Comparison of ENCODE assay signal across 10 cellular contexts in genomic region chr10:50416885-50417284, GRCh38.
DNase-seq lines count a peak whose midpoint lies in the region; ATAC-seq and TF ChIP-seq lines count a peak whose summit lies in the region.
"Had no signal": no experiment of that assay in that cellular context is flagged by ENCODE, and none has a peak within 500 bp of the region (broad histone marks: within the 10 kb centered on the region; RNA-seq: fewer than 3 reads in every experiment).

No MANE protein-coding gene starts in this region.

- POLR2A ChIA-PET in BJ (lab: Charles Lee): interaction anchor here (0.6 kb wide), 1 partner anchor 84 kb away, joined by 6 read pairs; no protein-coding TSS in a partner anchor

- no peaks in the 10 kb centered on the region for H3K9me3 Mint-ChIP-seq in HFFc6
- H3K9me3 Mint-ChIP-seq in chondrocyte (ENCODE audit: low read depth): no peaks in the 10 kb centered on the region

- no peak for DNase-seq in BJ (ENCODE audit: low read depth)
- no peak for DNase-seq in HFFc6
- DNase-seq in chondrocyte (ENCODE audit: low spot score): no peak
- no peak for DNase-seq in epidermal melanocyte (ENCODE audit: insufficient read length, low spot score)
- no peak for DNase-seq in NCI-H524 (lab: John Stamatoyannopoulos, UW)
- DNase-seq in D341Med (ENCODE audit: low spot score): no peak
- DNase-seq: NCI-H2081 had no signal

- H3K27me3 ChIP-seq in BJ (ENCODE audit: control insufficient read depth, insufficient read depth, low read length): no peaks in the 10 kb centered on the region

- ATAC-seq in HG03196 (IDR thresholded peaks at IDR 0.05; ENCODE audit: unreplicated experiment): no peak
- ATAC-seq: Right ventricle myocardium inferior had no signal

- H3K27me3 Mint-ChIP-seq in HFFc6 (ENCODE audit: insufficient read depth): no peaks in the 10 kb centered on the region
- H3K27me3 Mint-ChIP-seq in chondrocyte (ENCODE audit: low read depth): no peaks in the 10 kb centered on the region

- H3K4me1 Mint-ChIP-seq in HFFc6 (ENCODE audit: low read depth) (peaks cover 84% of the 10 kb centered on the region), chondrocyte (ENCODE audit: low read depth) (peaks cover 31% of the 10 kb centered on the region)

- no peaks in the 10 kb centered on the region; the same call in 1 of the 2 replicates for H3K36me3 Mint-ChIP-seq in HFFc6 (ENCODE audit: low read depth)
- H3K36me3 Mint-ChIP-seq in chondrocyte (ENCODE audit: low read depth): no peaks in the 10 kb centered on the region

- 81 to 100% methylated on average over 4 of the region's 6 CpGs for WGBS in mesodermal cell (ENCODE audit: insufficient coverage in 2 of 2), 2 experiments

- H3K27ac Mint-ChIP-seq in HFFc6: no peak overlapping the region; the same call in 1 of the 2 replicates
- H3K27ac Mint-ChIP-seq in chondrocyte (ENCODE audit: unreplicated experiment): no peak overlapping the region

- TF ChIP-seq CTCF in BJ (IDR thresholded peaks at IDR 0.05; ENCODE audit: insufficient read depth, low read depth, low read length): no peak
- TF ChIP-seq CTCF in HFFc6 (IDR thresholded peaks at IDR 0.05): no peak
- no peak for TF ChIP-seq CTCF in chondrocyte (IDR thresholded peaks at IDR 0.05)

- CTCF ChIA-PET in BJ (lab: Yijun Ruan, JAX): interaction anchor here (0.6 to 2.0 kb wide), 4 partner anchors 49 to 208 kb away, joined by 3 to 5 read pairs (median 4); no protein-coding TSS in a partner anchor

- H3K36me3 ChIP-seq in BJ (ENCODE audit: control insufficient read depth, insufficient read depth, low read length): no peaks in the 10 kb centered on the region
- H3K36me3 ChIP-seq in mesodermal cell (ENCODE audit: control insufficient read depth, insufficient read depth, low read length): no peaks in the 10 kb centered on the region

- H3K4me3 ChIP-seq in BJ (ENCODE audit: low read depth, low read length): peak overlapping the region; percentile 19
- H3K4me3 ChIP-seq in mesodermal cell (ENCODE audit: extremely low read depth, insufficient read depth, low read length, poor library complexity, severe bottlenecking): peak overlapping the region; percentile 50

- no peak overlapping the region for H3K27ac ChIP-seq in mesodermal cell (ENCODE audit: low read depth, low read length, severe bottlenecking)

- H3K9me3 ChIP-seq in mesodermal cell (ENCODE audit: control insufficient read depth, low read length): no peaks in the 10 kb centered on the region

- H3K4me3 Mint-ChIP-seq in HFFc6 (peak overlapping the region; percentile 91), chondrocyte (ENCODE audit: unreplicated experiment) (peak overlapping the region; percentile 31)

- peaks cover 4% of the 10 kb centered on the region for H3K4me1 ChIP-seq in mesodermal cell (ENCODE audit: control insufficient read depth, insufficient read depth, low read length, poor library complexity, severe bottlenecking)
